In genomic region chr15:78767331-78767951, GRCh38 we compare ENCODE assay signal across 18 cellular contexts. TPM values are rescaled to one million over a fixed set of nuclear protein-coding genes. Genes with fewer than 3 reads are reported as not detected.
A peak's percentile ranks its signal among the peaks of the same experiment; 100 is the strongest.
DNase-seq lines count a peak whose midpoint lies in the region; ATAC-seq and TF ChIP-seq lines count a peak whose summit lies in the region.
"Had no signal": no experiment of that assay in that cellular context is flagged by ENCODE, and none has a peak within 500 bp of the region (broad histone marks: within the 10 kb centered on the region; RNA-seq: fewer than 3 reads in every experiment).

No MANE protein-coding gene starts in this region.

- H3K4me1 ChIP-seq in OCI-LY1 (ENCODE audit: insufficient read depth, low read length, severe bottlenecking), result no peaks in the 10 kb centered on the region
- H3K4me1 ChIP-seq in left lung, result peaks cover 0 to 2% of the 10 kb centered on the region in 2 donors
- H3K4me1 ChIP-seq: ascending aorta, gastrocnemius medialis, SJSA1, tibial artery had no signal

- no peaks in the 10 kb centered on the region for H3K79me2 ChIP-seq in OCI-LY1 (ENCODE audit: insufficient read depth, low read length)

- intact Hi-C loops in left lung (cut with DNase I), result no loop called here

- H3K4me3 ChIP-seq in GM12864 (ENCODE audit: low read depth, low read length) (no peak overlapping the region), OCI-LY1 (ENCODE audit: low read depth, low read length, poor library complexity, severe bottlenecking) (no peak overlapping the region), left lung (no peak overlapping the region)
- H3K4me3 ChIP-seq: ascending aorta, gastrocnemius medialis, SJSA1, skin epidermis, tibial artery had no signal

- no peaks in the 10 kb centered on the region for H3K36me3 ChIP-seq in OCI-LY1 (ENCODE audit: insufficient read depth, low read length)
- no peaks in the 10 kb centered on the region for H3K36me3 ChIP-seq in left lung
- H3K36me3 ChIP-seq: gastrocnemius medialis, SJSA1, tibial artery had no signal

- peak; percentile 5; the same call in 1 of the 2 replicates for TF ChIP-seq CTCF in 22Rv1 (IDR thresholded peaks at IDR 0.05)
- TF ChIP-seq CTCF in GM12864 (IDR thresholded peaks at IDR 0.05; ENCODE audit: low read depth, low read length, missing control alignments), result peak; percentile 24
- 0 out of 2 replicates have a peak, but pooled peaks have one; percentile 10 for TF ChIP-seq CTCF in OCI-LY1 (IDR thresholded peaks at IDR 0.05; ENCODE audit: low read length)
- no peak for TF ChIP-seq CTCF in left lung (IDR thresholded peaks at IDR 0.05)

- H3K9me3 ChIP-seq in OCI-LY1 (ENCODE audit: low read length) (no peaks in the 10 kb centered on the region), left lung (no peaks in the 10 kb centered on the region)
- H3K9me3 ChIP-seq: ascending aorta, gastrocnemius medialis, SJSA1, tibial artery had no signal

- H3K27me3 ChIP-seq in OCI-LY1 (ENCODE audit: insufficient read depth, low read length) (no peaks in the 10 kb centered on the region; the same call in 1 of the 2 replicates), left lung (no peaks in the 10 kb centered on the region)
- H3K27me3 ChIP-seq: ascending aorta, gastrocnemius medialis, SJSA1, tibial artery had no signal

- ATAC-seq in left lung (no peak), HG03354 (IDR thresholded peaks at IDR 0.05; ENCODE audit: poor library complexity, severe bottlenecking, unreplicated experiment) (no peak)
- ATAC-seq: gastrocnemius medialis had no signal

- no peak overlapping the region for H3K27ac ChIP-seq in 22Rv1
- H3K27ac ChIP-seq in OCI-LY1 (ENCODE audit: low read depth, low read length, poor library complexity, severe bottlenecking), result no peak overlapping the region
- no peak overlapping the region for H3K27ac ChIP-seq in left lung
- H3K27ac ChIP-seq: ascending aorta, gastrocnemius medialis, SJSA1, skin epidermis, tibial artery had no signal

- DNase-seq in GM12864 (ENCODE audit: low read depth) (no peak), left lung (peak; percentile 24 to 78), KG1 (lab: John Stamatoyannopoulos, UW) (no peak)
- DNase-seq in activated CD4-positive, CD25-positive, alpha-beta regulatory T cell treated with anti-CD3 and anti-CD28 coated beads, Interleukin-2, amount 50 U/mL, for 72 hours, result no peak
- no peak for DNase-seq in activated CD4-positive, CD25-positive, alpha-beta regulatory T cell (lab: John Stamatoyannopoulos, UW)
- DNase-seq: activated CD4-positive, alpha-beta T cell treated with anti-CD3 and anti-CD28 coated beads for 4 hours; activated CD8-positive, alpha-beta memory T cell treated with anti-CD3 and anti-CD28 coated beads, Interleukin-2, amount 50 U/mL, for 4 hours; activated gamma-delta T cell treated with Interleukin-2 at 50 U/mL for 16 hours; HCEC 1CT; IMR-90 had no signal

- no peak overlapping the region for H3K9ac ChIP-seq in OCI-LY1 (ENCODE audit: low read length)

- H4K20me1 ChIP-seq in OCI-LY1 (ENCODE audit: insufficient read depth, low read length), result no peaks in the 10 kb centered on the region

- H3K4me2 ChIP-seq in OCI-LY1 (ENCODE audit: low read length), result no peak overlapping the region

- H2AFZ ChIP-seq in OCI-LY1 (ENCODE audit: low read length), result no peak overlapping the region

- no peaks in the 10 kb centered on the region for H3F3A ChIP-seq in OCI-LY1 (ENCODE audit: insufficient read depth, low read length)

- no peaks in the 10 kb centered on the region for H3K9me2 ChIP-seq in OCI-LY1 (ENCODE audit: low read depth, low read length)

RNA-seq across cellular contexts. Expression of gene ADAMTS7, which starts 43.8 kb away (rescaled TPM):
- total RNA-seq in left lung, result 1 to 10 TPM; 8.7 to 9.1 TPM

Comparison
In these comparisons a context has a peak if more than half of its experiments do, and no peak if none do; other contexts are left out.
1. CTCF ChIP-seq: peak in 22Rv1 (single experiment), GM12864 (single experiment) and OCI-LY1 (single experiment); none in left lung (0 of 2).
2. DNase-seq: peak in left lung (2 of 2); none in GM12864 (single experiment), activated CD4-positive, CD25-positive, alpha-beta regulatory T cell treated with anti-CD3 and anti-CD28 coated beads, Interleukin-2, amount 50 U/mL, for 72 hours (single experiment), activated CD4-positive, CD25-positive, alpha-beta regulatory T cell (0 of 4) and KG1 (single experiment).